Comparison of ENCODE assay signal across 9 cellular contexts in genomic region chr16:80931661-80931984, GRCh38.
DNase-seq lines count a peak whose midpoint lies in the region; ATAC-seq and TF ChIP-seq lines count a peak whose summit lies in the region.
"Had no signal": no experiment of that assay in that cellular context is flagged by ENCODE, and none has a peak within 500 bp of the region (broad histone marks: within the 10 kb centered on the region; RNA-seq: fewer than 3 reads in every experiment).

No MANE protein-coding gene starts in this region.

- H3K27me3 ChIP-seq in lung (ENCODE audit: control insufficient read depth, insufficient read depth), result no peaks in the 10 kb centered on the region

- H3K4me1 ChIP-seq in lung (ENCODE audit: control insufficient read depth in 2 of 2, insufficient read depth in 2 of 2, low read length in 2 of 2), result peaks cover 0 to 7% of the 10 kb centered on the region in 2 donors

- H3K27ac ChIP-seq in lung (ENCODE audit: low read depth in 1 of 2, low read length in 1 of 2), result peak overlapping the region; percentile 10 to 26
- H3K27ac ChIP-seq in temporal lobe (ENCODE audit: low read depth, low read length), result peak overlapping the region; percentile 74

- H3K4me3 Mint-ChIP-seq in activated CD4-positive, alpha-beta T cell treated with anti-CD3 and anti-CD28 coated beads, Interleukin-2, amount 10 ng/mL, durations not matched to agents 7 days and 5 days, result peak overlapping the region; percentile 31
- H3K4me3 Mint-ChIP-seq in central memory CD8-positive, alpha-beta T cell, result peak overlapping the region; percentile 63

- CTCF ChIA-PET in activated CD4-positive, alpha-beta T cell treated with anti-CD3 and anti-CD28 coated beads, Interleukin-2, amount 10 ng/mL, durations not matched to agents 7 days and 5 days (lab: Charles Lee), result no interaction called here

- 23 to 28% methylated on average over 8 of the region's 8 CpGs for WGBS in lung, 2 donors

- TF ChIP-seq CTCF in lung (IDR thresholded peaks at IDR 0.05; ENCODE audit: control extremely low read depth, extremely low read depth), result no peak

- no peak for DNase-seq in activated CD4-positive, alpha-beta T cell treated with anti-CD3 and anti-CD28 coated beads, Interleukin-2, amount 10 ng/mL, durations not matched to agents 7 days and 5 days
- no peak for DNase-seq in activated CD4-positive, alpha-beta T cell treated with anti-CD3 and anti-CD28 coated beads, Interleukin-2, amount 50 U/mL, for 48 hours
- DNase-seq in central memory CD8-positive, alpha-beta T cell (ENCODE audit: low spot score in 2 of 2), result no peak
- DNase-seq in lung (ENCODE audit: low spot score) (no peak), amygdala (lab: John Stamatoyannopoulos, UW) (no peak), ecto neural progenitor cell (ENCODE audit: low spot score) (no peak)
- DNase-seq: AML-193 had no signal

- no peak overlapping the region for H3K27ac Mint-ChIP-seq in activated CD4-positive, alpha-beta T cell treated with anti-CD3 and anti-CD28 coated beads, Interleukin-2, amount 10 ng/mL, durations not matched to agents 7 days and 5 days
- no peak overlapping the region for H3K27ac Mint-ChIP-seq in central memory CD8-positive, alpha-beta T cell (ENCODE audit: low read depth)

- H3K36me3 ChIP-seq in lung (ENCODE audit: control insufficient read depth in 2 of 2, insufficient read depth in 2 of 2, low read length in 2 of 2), result no peaks in the 10 kb centered on the region

- POLR2A ChIA-PET in activated CD4-positive, alpha-beta T cell treated with anti-CD3 and anti-CD28 coated beads, Interleukin-2, amount 10 ng/mL, durations not matched to agents 7 days and 5 days (lab: Charles Lee), result no interaction called here

- no peaks in the 10 kb centered on the region for H3K36me3 Mint-ChIP-seq in activated CD4-positive, alpha-beta T cell treated with anti-CD3 and anti-CD28 coated beads, Interleukin-2, amount 10 ng/mL, durations not matched to agents 7 days and 5 days (ENCODE audit: low read depth)
- no peaks in the 10 kb centered on the region for H3K36me3 Mint-ChIP-seq in central memory CD8-positive, alpha-beta T cell (ENCODE audit: insufficient read depth)

- ATAC-seq in central memory CD8-positive, alpha-beta T cell (replicated peaks; ENCODE audit: extremely low read depth, poor library complexity, severe bottlenecking), result no peak
- ATAC-seq in lung (ENCODE audit: insufficient read depth, low FRiP score), result no peak
- no peak for ATAC-seq in HG03439 (IDR thresholded peaks at IDR 0.05; ENCODE audit: unreplicated experiment)

- peaks cover 7% of the 10 kb centered on the region for H3K4me1 Mint-ChIP-seq in activated CD4-positive, alpha-beta T cell treated with anti-CD3 and anti-CD28 coated beads, Interleukin-2, amount 10 ng/mL, durations not matched to agents 7 days and 5 days
- peaks cover 6% of the 10 kb centered on the region for H3K4me1 Mint-ChIP-seq in central memory CD8-positive, alpha-beta T cell

- H3K4me3 ChIP-seq in lung, result no peak overlapping the region

- peaks cover 43% of the 10 kb centered on the region for H3K27me3 Mint-ChIP-seq in activated CD4-positive, alpha-beta T cell treated with anti-CD3 and anti-CD28 coated beads, Interleukin-2, amount 10 ng/mL, durations not matched to agents 7 days and 5 days
- H3K27me3 Mint-ChIP-seq in central memory CD8-positive, alpha-beta T cell, result peaks cover 92% of the 10 kb centered on the region

- no peaks in the 10 kb centered on the region for H3K9me3 Mint-ChIP-seq in activated CD4-positive, alpha-beta T cell treated with anti-CD3 and anti-CD28 coated beads, Interleukin-2, amount 10 ng/mL, durations not matched to agents 7 days and 5 days
- peaks cover 5% of the 10 kb centered on the region for H3K9me3 Mint-ChIP-seq in central memory CD8-positive, alpha-beta T cell

- no peaks in the 10 kb centered on the region for H3K9me3 ChIP-seq in lung (ENCODE audit: control insufficient read depth in 2 of 2, insufficient read depth in 1 of 2, low read length in 1 of 2)
